Comparison of ENCODE assay signal across 17 cellular contexts in the genomic region with DNA sequence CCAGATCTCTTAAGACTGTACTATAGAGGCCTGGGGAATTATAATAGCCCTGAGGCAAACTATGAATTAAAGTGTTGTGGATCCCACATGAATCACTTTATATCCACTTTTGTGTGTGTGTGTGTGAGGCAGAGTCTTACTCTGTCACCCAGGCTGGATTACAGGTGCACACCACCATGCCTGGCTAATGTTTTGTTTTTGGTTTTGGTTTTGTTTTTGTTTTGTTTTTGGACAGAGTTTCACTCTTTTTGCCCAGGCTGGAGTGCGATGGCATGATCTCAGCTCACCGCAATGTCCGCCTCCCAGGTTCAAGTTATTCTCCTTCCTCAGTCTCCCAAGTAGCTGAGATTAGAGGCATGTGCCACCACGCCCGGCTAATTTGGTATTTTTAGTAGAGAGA. TPM values are rescaled to one million over a fixed set of nuclear protein-coding genes. Genes with fewer than 3 reads are reported as not detected.
A peak's percentile ranks its signal among the peaks of the same experiment; 100 is the strongest.
DNase-seq lines count a peak whose midpoint lies in the region; ATAC-seq and TF ChIP-seq lines count a peak whose summit lies in the region.
"Had no signal": no experiment of that assay in that cellular context is flagged by ENCODE, and none has a peak within 500 bp of the region (broad histone marks: within the 10 kb centered on the region; RNA-seq: fewer than 3 reads in every experiment).

No MANE protein-coding gene starts in this region.

- peaks cover 80% of the 10 kb centered on the region for H3K4me1 Mint-ChIP-seq in CD14-positive monocyte
- peaks cover 91% of the 10 kb centered on the region for H3K4me1 Mint-ChIP-seq in CD8-positive, alpha-beta T cell (ENCODE audit: low read depth)
- peaks cover 82% of the 10 kb centered on the region for H3K4me1 Mint-ChIP-seq in activated T-cell treated with anti-CD3 and anti-CD28 coated beads, Interleukin-2, amount 50 U/mL, for 4 hours (ENCODE audit: low read depth)

- H3K27me3 Mint-ChIP-seq in CD14-positive monocyte (ENCODE audit: low read depth in 3 of 3) = peaks cover 0 to 3% (median 0%) of the 10 kb centered on the region in 3 donors
- no peaks in the 10 kb centered on the region for H3K27me3 Mint-ChIP-seq in CD8-positive, alpha-beta T cell (ENCODE audit: low read depth)
- H3K27me3 Mint-ChIP-seq in activated T-cell treated with anti-CD3 and anti-CD28 coated beads, Interleukin-2, amount 50 U/mL, for 4 hours (ENCODE audit: low read depth) = no peaks in the 10 kb centered on the region

- peaks cover 73% of the 10 kb centered on the region for H3K4me1 ChIP-seq in CD8-positive, alpha-beta T cell (ENCODE audit: insufficient read depth, low read length)
- H3K4me1 ChIP-seq in mononuclear cell (ENCODE audit: insufficient read depth, low read length) = peaks cover 76% of the 10 kb centered on the region
- H3K4me1 ChIP-seq: BE2C had no signal

- peaks cover 0 to 3% (median 1%) of the 10 kb centered on the region in 7 donors for H3K9me3 Mint-ChIP-seq in CD14-positive monocyte
- H3K9me3 Mint-ChIP-seq in CD8-positive, alpha-beta T cell = no peaks in the 10 kb centered on the region
- no peaks in the 10 kb centered on the region for H3K9me3 Mint-ChIP-seq in activated T-cell treated with anti-CD3 and anti-CD28 coated beads, Interleukin-2, amount 50 U/mL, for 4 hours
- H3K9me3 Mint-ChIP-seq: H9, nephron progenitor cell had no signal

- DNase-seq in CD14-positive monocyte (ENCODE audit: low spot score) = no peak
- no peak for DNase-seq in CD8-positive, alpha-beta T cell
- no peak for DNase-seq in activated T-cell treated with anti-CD3 and anti-CD28 coated beads, Interleukin-2, amount 50 U/mL, for 4 hours
- DNase-seq: activated gamma-delta T cell treated with Interleukin-2 at 50 U/mL for 16 hours, BE2C, brain microvascular endothelial cell, H9, NCI-H1092 treated with DMSO at 0.1 percent for 48 hours, nephron progenitor cell, PC-9, transverse colon had no signal

- peaks cover 5% of the 10 kb centered on the region for H3K36me3 ChIP-seq in CD8-positive, alpha-beta T cell (ENCODE audit: insufficient read depth, low read length)
- H3K36me3 ChIP-seq: BE2C, brain microvascular endothelial cell, gastroesophageal sphincter, transverse colon had no signal

- peak overlapping the region in 5 of 7 donors; percentile 35 to 54 (median 44) for H3K27ac Mint-ChIP-seq in CD14-positive monocyte
- H3K27ac Mint-ChIP-seq in CD8-positive, alpha-beta T cell = peak overlapping the region; percentile 98
- H3K27ac Mint-ChIP-seq: H9, nephron progenitor cell had no signal

- no peak for TF ChIP-seq CTCF in CD14-positive monocyte (IDR thresholded peaks at IDR 0.05)
- TF ChIP-seq CTCF in CD8-positive, alpha-beta T cell (IDR thresholded peaks at IDR 0.05) = no peak

- H3K27ac ChIP-seq in CD8-positive, alpha-beta T cell (ENCODE audit: low read depth, low read length) = peak overlapping the region; percentile 18
- H3K27ac ChIP-seq: brain microvascular endothelial cell, gastroesophageal sphincter, PC-9, transverse colon had no signal

- no peaks in the 10 kb centered on the region for H3K27me3 ChIP-seq in CD8-positive, alpha-beta T cell (ENCODE audit: insufficient read depth, low read length)
- no peaks in the 10 kb centered on the region for H3K27me3 ChIP-seq in mononuclear cell (ENCODE audit: insufficient read depth, low read length)
- H3K27me3 ChIP-seq: brain microvascular endothelial cell, gastroesophageal sphincter, transverse colon had no signal

- CTCF ChIA-PET in CD8-positive, alpha-beta T cell (lab: Charles Lee) = no interaction called here

- H3K4me3 ChIP-seq in CD8-positive, alpha-beta T cell (ENCODE audit: low read depth, low read length) = peak overlapping the region; percentile 82
- H3K4me3 ChIP-seq in mononuclear cell (ENCODE audit: low read length) = peak overlapping the region; percentile 82
- H3K4me3 ChIP-seq: PC-9, smooth muscle cell had no signal

- intact Hi-C loops in CD14-positive monocyte (cut with micrococcal nuclease) = no loop called here
- intact Hi-C loops in CD8-positive, alpha-beta T cell (cut with DNase I, micrococcal nuclease) = no loop called here

- peaks cover 39 to 47% of the 10 kb centered on the region in 2 donors for H3K36me3 Mint-ChIP-seq in CD14-positive monocyte
- peaks cover 64% of the 10 kb centered on the region for H3K36me3 Mint-ChIP-seq in CD8-positive, alpha-beta T cell
- H3K36me3 Mint-ChIP-seq in activated T-cell treated with anti-CD3 and anti-CD28 coated beads, Interleukin-2, amount 50 U/mL, for 4 hours (ENCODE audit: insufficient read depth) = peaks cover 29% of the 10 kb centered on the region

- no peaks in the 10 kb centered on the region for H3K9me3 ChIP-seq in CD8-positive, alpha-beta T cell (ENCODE audit: low read length)
- no peaks in the 10 kb centered on the region for H3K9me3 ChIP-seq in mononuclear cell (ENCODE audit: low read depth, low read length)
- H3K9me3 ChIP-seq: BE2C, gastroesophageal sphincter, transverse colon had no signal

- H3K4me3 Mint-ChIP-seq in CD14-positive monocyte = peak overlapping the region in 1 of 2 donors; percentile 97
- H3K4me3 Mint-ChIP-seq in CD8-positive, alpha-beta T cell = peak overlapping the region; percentile 100
- H3K4me3 Mint-ChIP-seq in activated T-cell treated with anti-CD3 and anti-CD28 coated beads, Interleukin-2, amount 50 U/mL, for 4 hours = peak overlapping the region; percentile 100
- H3K4me3 Mint-ChIP-seq: H9, nephron progenitor cell had no signal

- POLR2A ChIA-PET in CD8-positive, alpha-beta T cell (lab: Charles Lee) = no interaction called here

- no peak for ATAC-seq in CD8-positive, alpha-beta T cell
- ATAC-seq in activated T-cell treated with anti-CD3 and anti-CD28 coated beads, Interleukin-2, amount 50 U/mL, for 4 hours = no peak
- ATAC-seq in HG03139 (IDR thresholded peaks at IDR 0.05; ENCODE audit: unreplicated experiment) (no peak), GM18867 (IDR thresholded peaks at IDR 0.05; ENCODE audit: unreplicated experiment) (no peak), GM19324 (IDR thresholded peaks at IDR 0.05; ENCODE audit: low FRiP score, unreplicated experiment) (no peak)
- ATAC-seq: gastroesophageal sphincter had no signal

RNA-seq across cellular contexts. Expression of a gene that starts 32.2 kb away (rescaled TPM):
- polyA plus RNA-seq in CD14-positive monocyte = 10 to 100 TPM in 1 of 2 donors, 1 to 10 TPM in 1; 8.1 to 11.4 TPM
- total RNA-seq in CD8-positive, alpha-beta T cell = 10 to 100 TPM; 14.4 to 15.3 TPM
- total RNA-seq in activated T-cell treated with anti-CD3 and anti-CD28 coated beads, Interleukin-2, amount 50 U/mL, for 4 hours = 10 to 100 TPM; 11.3 to 14.9 (median 12.5) TPM
- 29.2 TPM for total RNA-seq in mononuclear cell
